In genomic region chr9:969693-970309, GRCh38 we compare ENCODE assay signal across 27 cellular contexts. TPM values are rescaled to one million over a fixed set of nuclear protein-coding genes. Genes with fewer than 3 reads are reported as not detected.
A peak's percentile ranks its signal among the peaks of the same experiment; 100 is the strongest.
DNase-seq lines count a peak whose midpoint lies in the region; ATAC-seq, FAIRE-seq and TF ChIP-seq lines count a peak whose summit lies in the region.
"Had no signal": no experiment of that assay in that cellular context is flagged by ENCODE, and none has a peak within 500 bp of the region (broad histone marks: within the 10 kb centered on the region; RNA-seq: fewer than 3 reads in every experiment).

No MANE protein-coding gene starts in this region.

- no peak overlapping the region for H4K5ac ChIP-seq in H9 (ENCODE audit: insufficient read length, low read depth, low read length)

- no peak overlapping the region for H3K14ac ChIP-seq in H9 (ENCODE audit: insufficient read depth, low read length)

- peaks cover 98% of the 10 kb centered on the region for H3K27me3 Mint-ChIP-seq in H9 (ENCODE audit: low read depth)
- H3K27me3 Mint-ChIP-seq in natural killer cell (ENCODE audit: low read depth in 2 of 2), result peaks cover 55 to 76% of the 10 kb centered on the region in 2 donors

- H3K56ac ChIP-seq in H9 (ENCODE audit: insufficient read length, low read depth, low read length), result no peak overlapping the region

- dilution Hi-C loops in endothelial cell of umbilical vein (cut with MboI; ENCODE audit: extremely low pct_ligation_motif_present, low sequenced_read_pairs), result no loop called here

- H3K18ac ChIP-seq in H9 (ENCODE audit: insufficient read length, low read depth, low read length), result no peak overlapping the region

- 4% methylated on average over 12 of the region's 37 CpGs for WGBS in SK-N-SH (ENCODE audit: low lambda C conversion rate)
- WGBS in H9 (ENCODE audit: extremely low coverage, insufficient read length, low lambda C conversion rate), result no CpG with 5 or more reads among the region's 37 CpGs

- no peak for TF ChIP-seq EP300 in SK-N-SH (IDR thresholded peaks at IDR 0.05; ENCODE audit: borderline replicate concordance in 1 of 2, low read depth in 1 of 2, low read length in 1 of 2)

- TF ChIP-seq RAD21 in SK-N-SH (IDR thresholded peaks at IDR 0.05; ENCODE audit: low read length), result no peak

- no peak overlapping the region for H2BK15ac ChIP-seq in H9 (ENCODE audit: low read depth, low read length)

- H3K4ac ChIP-seq in H9 (ENCODE audit: low read depth, low read length), result no peak overlapping the region

- H3K9me2 ChIP-seq in SK-N-SH, result no peaks in the 10 kb centered on the region

- no peak overlapping the region for H4K8ac ChIP-seq in H9 (replicated peaks; ENCODE audit: insufficient read length, low read depth, low read length)

- H4K20me1 ChIP-seq in SK-N-SH (ENCODE audit: insufficient read depth) (no peaks in the 10 kb centered on the region), H9 (ENCODE audit: control insufficient read depth, insufficient read depth, insufficient read length) (no peaks in the 10 kb centered on the region), endothelial cell of umbilical vein (replicated peaks; ENCODE audit: control insufficient read depth, extremely low read depth, insufficient read depth, low read length) (no peaks in the 10 kb centered on the region)

- H3K36me3 ChIP-seq in SK-N-SH (replicated peaks in 1 of 2; ENCODE audit: control insufficient read depth in 1 of 2, insufficient read depth in 2 of 2, low read length in 1 of 2) (no peaks in the 10 kb centered on the region), endothelial cell of umbilical vein (ENCODE audit: control insufficient read depth in 2 of 2, extremely low read depth in 1 of 2, insufficient read depth in 2 of 2, low read length in 2 of 2) (no peaks in the 10 kb centered on the region)
- H3K36me3 ChIP-seq: colonic mucosa, gastroesophageal sphincter, MG63, pancreas, upper lobe of right lung had no signal

- H2BK20ac ChIP-seq in H9 (ENCODE audit: low read depth, low read length, poor library complexity, severe bottlenecking), result no peak overlapping the region

- 0 out of 3 replicates have a peak, but pooled peaks have one; percentile 12 for ATAC-seq in SK-N-SH treated with all-trans-retinoic acid at 6 μM for 48 hours
- no peak for ATAC-seq in natural killer cell
- no peak for ATAC-seq in GM21619 (IDR thresholded peaks at IDR 0.05; ENCODE audit: unreplicated experiment)
- no peak for ATAC-seq in esophagus mucosa
- ATAC-seq: gastroesophageal sphincter, HepG2, pancreas, upper lobe of right lung had no signal

- intact Hi-C loops in endothelial cell of umbilical vein (cut with micrococcal nuclease) (no loop called here), natural killer cell (cut with micrococcal nuclease) (no loop called here)

- H3K4me1 Mint-ChIP-seq in H9 (peaks cover 32 to 48% of the 10 kb centered on the region in 2 experiments), natural killer cell (peaks cover 5 to 6% of the 10 kb centered on the region in 2 donors)

- H2BK12ac ChIP-seq in H9 (ENCODE audit: insufficient read length, low read depth, low read length), result no peak overlapping the region

- no peak overlapping the region for H2BK120ac ChIP-seq in H9 (ENCODE audit: low read depth, low read length, poor library complexity, severe bottlenecking)

- H3K23me2 ChIP-seq in H9 (ENCODE audit: insufficient read length, low read depth, low read length, poor library complexity, severe bottlenecking), result peaks cover 22% of the 10 kb centered on the region

- H3K9me3 Mint-ChIP-seq in H9 (peaks cover 0 to 2% of the 10 kb centered on the region in 2 experiments; a peak in 4 of 5 replicates), natural killer cell (no peaks in the 10 kb centered on the region)

- H3K36me3 Mint-ChIP-seq in H9 (ENCODE audit: insufficient read depth in 1 of 3, low read depth in 3 of 3), result no peaks in the 10 kb centered on the region; a peak in 1 of 7 replicates
- no peaks in the 10 kb centered on the region for H3K36me3 Mint-ChIP-seq in natural killer cell

- TF ChIP-seq CTCF in SK-N-SH (IDR thresholded peaks at IDR 0.05) (no peak), H9 (conservative IDR thresholded peaks at IDR 0.05) (peak; percentile 52), endothelial cell of umbilical vein (IDR thresholded peaks at IDR 0.05; ENCODE audit: extremely low read depth in 1 of 2, insufficient read depth in 1 of 2, low read depth in 1 of 2, low read length in 2 of 2) (no peak), natural killer cell (IDR thresholded peaks at IDR 0.05) (no peak)

- H3K79me1 ChIP-seq in H9 (ENCODE audit: insufficient read depth, low read depth, low read length, poor library complexity, severe bottlenecking), result no peaks in the 10 kb centered on the region

- FAIRE-seq in endothelial cell of umbilical vein (lab: Jason Lieb, UNC), result no peak
- FAIRE-seq: astrocyte, D721Med, HepG2, pancreas had no signal

- no peaks in the 10 kb centered on the region for H3F3A ChIP-seq in SK-N-SH (replicated peaks; ENCODE audit: insufficient read depth)

- DNase-seq in SK-N-SH, result no peak
- DNase-seq in H9, result peak; percentile 66
- DNase-seq in endothelial cell of umbilical vein (ENCODE audit: low read depth, low spot score), result no peak
- no peak for DNase-seq in natural killer cell
- no peak for DNase-seq in NAMALWA (ENCODE audit: low spot score)
- DNase-seq: 8988T; activated CD4-positive, alpha-beta T cell treated with anti-CD3 and anti-CD28 coated beads for 4 hours; colonic mucosa; kidney glomerular epithelial cell; MG63; NCI-H2081; NCI-H524 treated with DMSO at 0.1 percent for 48 hours; Right ventricle myocardium superior; stimulated activated CD4-positive, alpha-beta T cell treated with anti-CD3 and anti-CD28 coated beads, Interleukin-4, amount 100 ng/mL, for 4 hours; T-helper 9 cell; upper lobe of right lung had no signal

- H3K79me2 ChIP-seq in SK-N-SH (ENCODE audit: insufficient read depth), result no peaks in the 10 kb centered on the region
- H3K79me2 ChIP-seq in H9 (ENCODE audit: insufficient read depth, low read length), result no peaks in the 10 kb centered on the region
- H3K79me2 ChIP-seq in endothelial cell of umbilical vein (ENCODE audit: control insufficient read depth, insufficient read depth, low read length), result no peaks in the 10 kb centered on the region

- POLR2A ChIA-PET in SK-N-SH (lab: Yijun Ruan, JAX) (no interaction called here), endothelial cell of umbilical vein (lab: Charles Lee) (no interaction called here)

- CTCF ChIA-PET in SK-N-SH (lab: Yijun Ruan, JAX) (no interaction called here), endothelial cell of umbilical vein (lab: Charles Lee) (no interaction called here)

- no peaks in the 10 kb centered on the region for H3K4me1 ChIP-seq in SK-N-SH (ENCODE audit: control insufficient read depth in 1 of 2, insufficient read depth in 2 of 2, low read depth in 1 of 2, low read length in 1 of 2)
- H3K4me1 ChIP-seq in H9 (ENCODE audit: insufficient read depth, low read length), result peaks cover 2% of the 10 kb centered on the region; the same call in 1 of the 2 replicates
- no peaks in the 10 kb centered on the region for H3K4me1 ChIP-seq in endothelial cell of umbilical vein (ENCODE audit: control insufficient read depth, extremely low read depth, insufficient read depth, low read length)

- no peak overlapping the region for H3K23ac ChIP-seq in H9 (ENCODE audit: insufficient read length, low read depth, low read length)

- H3K9me1 ChIP-seq in endothelial cell of umbilical vein (replicated peaks; ENCODE audit: control insufficient read depth, extremely low read depth, insufficient read depth, low read length), result no peaks in the 10 kb centered on the region

- BruUV-seq in endothelial cell of umbilical vein (replicated peaks; lab: Mats Ljungman, UMichigan), result no TSS peak

- H3K27me3 ChIP-seq in SK-N-SH (ENCODE audit: insufficient read depth) (peaks cover 88% of the 10 kb centered on the region), H9 (ENCODE audit: insufficient read depth, low read length) (peaks cover 59% of the 10 kb centered on the region), endothelial cell of umbilical vein (ENCODE audit: control insufficient read depth in 2 of 2, insufficient read depth in 2 of 2, low read length in 2 of 2) (peaks cover 73 to 99% of the 10 kb centered on the region in 2 experiments)
- H3K27me3 ChIP-seq: MG63 had no signal

- H3K9me3 ChIP-seq in SK-N-SH, result no peaks in the 10 kb centered on the region
- H3K9me3 ChIP-seq in H9 (ENCODE audit: control insufficient read depth, low read depth, low read length), result no peaks in the 10 kb centered on the region
- H3K9me3 ChIP-seq in endothelial cell of umbilical vein (replicated peaks; ENCODE audit: control insufficient read depth, insufficient read depth, low read length), result no peaks in the 10 kb centered on the region
- H3K9me3 ChIP-seq: colonic mucosa, gastroesophageal sphincter, MG63, pancreas, upper lobe of right lung had no signal

- no peak overlapping the region for H2AFZ ChIP-seq in SK-N-SH (ENCODE audit: low read depth)
- H2AFZ ChIP-seq in H9 (ENCODE audit: low read length), result no peak overlapping the region
- H2AFZ ChIP-seq in endothelial cell of umbilical vein (ENCODE audit: low read depth, low read length), result no peak overlapping the region

- H3K27ac ChIP-seq in SK-N-SH (ENCODE audit: low read depth in 2 of 2, low read length in 1 of 2) (no peak overlapping the region), H9 (ENCODE audit: insufficient read length, low read depth, low read length) (no peak overlapping the region), endothelial cell of umbilical vein (ENCODE audit: insufficient read depth, low read depth, low read length) (no peak overlapping the region)
- H3K27ac ChIP-seq: colonic mucosa, epithelial cell of prostate, gastroesophageal sphincter, pancreas, skin epidermis, upper lobe of right lung had no signal

- H3K4me2 ChIP-seq in SK-N-SH (no peak overlapping the region), H9 (ENCODE audit: insufficient read depth, insufficient read length, low read length) (peak overlapping the region; percentile 90), endothelial cell of umbilical vein (ENCODE audit: insufficient read depth, low read length) (no peak overlapping the region)

- H3K4me3 Mint-ChIP-seq in H9 (peak overlapping the region; percentile 39 to 77; a peak in 4 of 5 replicates), natural killer cell (peak overlapping the region; percentile 42)

- no peak overlapping the region for H4K91ac ChIP-seq in H9 (ENCODE audit: insufficient read length, low read depth, low read length)

- H2BK5ac ChIP-seq in H9 (ENCODE audit: insufficient read length, low read length), result no peak overlapping the region

- H3T11ph ChIP-seq in H9 (ENCODE audit: low read length), result no peak overlapping the region

- H3K27ac Mint-ChIP-seq in H9 (no peak overlapping the region), natural killer cell (no peak overlapping the region)

- H3K9ac ChIP-seq in SK-N-SH, result no peak overlapping the region
- no peak overlapping the region for H3K9ac ChIP-seq in H9 (ENCODE audit: extremely low read depth, insufficient read length, low read length)
- H3K9ac ChIP-seq in endothelial cell of umbilical vein (replicated peaks; ENCODE audit: extremely low read depth, insufficient read depth, low read length), result no peak overlapping the region

- TF ChIP-seq POLR2A in endothelial cell of umbilical vein (IDR thresholded peaks at IDR 0.05; ENCODE audit: low read depth, low read length), result no peak

- H3K4me3 ChIP-seq in SK-N-SH (ENCODE audit: low read depth in 2 of 2, low read length in 1 of 2) (no peak overlapping the region), endothelial cell of umbilical vein (replicated peaks in 1 of 3; ENCODE audit: insufficient read depth in 1 of 3, low read depth in 1 of 3, low read length in 3 of 3) (no peak overlapping the region)
- H3K4me3 ChIP-seq: colonic mucosa, gastroesophageal sphincter, pancreas, skin epidermis, upper lobe of right lung had no signal

- no peak overlapping the region for H2AK5ac ChIP-seq in H9 (ENCODE audit: insufficient read length, low read length)

RNA-seq across cellular contexts. Expression of gene DMRT3, which starts 6.7 kb away (rescaled TPM):
- not detected in 2 replicates for polyA plus RNA-seq in SK-N-SH (2012; rRNA removed)
- not detected in 2 replicates for polyA plus RNA-seq in SK-N-SH (2012; cell fraction: cytosol; rRNA removed)
- polyA plus RNA-seq in SK-N-SH (2012; cell fraction: nucleus; rRNA removed), result not detected in 2 replicates
- total RNA-seq in H9 (2021), result not detected in 2 replicates
- not detected in 2 replicates for total RNA-seq in endothelial cell of umbilical vein
- polyA plus RNA-seq in endothelial cell of umbilical vein, result not detected in 2 replicates
- polyA plus RNA-seq in endothelial cell of umbilical vein (2011; cell fraction: cytosol; rRNA removed), result not detected in 2 replicates
- polyA plus RNA-seq in endothelial cell of umbilical vein (2011; cell fraction: nucleus; rRNA removed), result not detected in 2 replicates
- not detected in 2 replicates for polyA plus RNA-seq in endothelial cell of umbilical vein (2012)
- not detected in 2 replicates for polyA minus RNA-seq in endothelial cell of umbilical vein
- polyA minus RNA-seq in endothelial cell of umbilical vein (2011; cell fraction: cytosol; rRNA and poly(A)+ RNA removed), result not detected
- not detected in 2 replicates for polyA minus RNA-seq in endothelial cell of umbilical vein (2011; cell fraction: nucleus; rRNA and poly(A)+ RNA removed)
- total RNA-seq in natural killer cell, result not detected
- not detected for total RNA-seq in esophagus mucosa
- total RNA-seq: astrocyte, colonic mucosa, HepG2, pancreas, Right ventricle myocardium superior, upper lobe of right lung had no signal
- polyA plus RNA-seq: BJ, HepG2, pancreas had no signal
